ENCODE assay signal across 28 cellular contexts in genomic region chr17:60646701-60647100, GRCh38.
"Had no signal": no experiment of that assay in that cellular context is flagged by ENCODE, and none has a peak within 500 bp of the region (broad histone marks: within the 10 kb centered on the region; RNA-seq: fewer than 3 reads in every experiment).

No MANE protein-coding gene starts in this region.

- H3K9ac ChIP-seq: parathyroid adenoma had no signal

- H3K27me3 ChIP-seq: adrenal gland, body of pancreas, cardiac muscle cell, gastroesophageal sphincter, stomach, suprapubic skin, transverse colon had no signal

- DNase-seq: activated CD4-positive, alpha-beta memory T cell treated with anti-CD3 and anti-CD28 coated beads, Interleukin-2, amount 10 ng/mL, durations not matched to agents 7 days and 5 days; activated CD4-positive, alpha-beta T cell treated with anti-CD3 and anti-CD28 coated beads, Interleukin-2, amount 10 ng/mL, durations not matched to agents 24 days and 14 days; activated naive CD4-positive, alpha-beta T cell; activated naive CD8-positive, alpha-beta T cell treated with anti-CD3 and anti-CD28 coated beads for 36 hours; activated T-cell treated with anti-CD3 and anti-CD28 coated beads, Interleukin-2, amount 50 U/mL, for 48 hours; adrenal gland; aorta; body of pancreas; effector memory CD8-positive, alpha-beta T cell; erythroblast; head of caudate nucleus; left cardiac atrium; left ventricle myocardium superior; occipital lobe; right cardiac atrium; stimulated activated CD4-positive, alpha-beta T cell treated with anti-CD3 and anti-CD28 coated beads, Interleukin-15, amount 100 ng/mL, for 24 hours; stimulated activated CD4-positive, alpha-beta T cell treated with anti-CD3 and anti-CD28 coated beads, Interleukin-2, amount 100 ng/mL, for 24 hours; stimulated activated naive B cell treated with anti-CD40 and anti-IgM and Interleukin-4, amounts not matched to agents 10 μg/mL and 1 μg/mL and 100 μg/mL, for 72 hours; stomach; T1000; transverse colon; WERI-Rb-1 had no signal

- H3K4me1 ChIP-seq: body of pancreas, parathyroid adenoma had no signal

- H3K27ac ChIP-seq: body of pancreas, coronary artery, gastroesophageal sphincter, parathyroid adenoma, stomach, suprapubic skin, transverse colon, WERI-Rb-1 had no signal

- H2AFZ ChIP-seq: parathyroid adenoma had no signal

- H3K9me3 ChIP-seq: adrenal gland, body of pancreas, gastroesophageal sphincter, stomach, suprapubic skin, transverse colon had no signal

- ATAC-seq: activated CD4-positive, CD25-positive, alpha-beta regulatory T cell treated with anti-CD3 and anti-CD28 coated beads, Interleukin-2, amount 50 U/mL, for 24 hours; body of pancreas; effector memory CD8-positive, alpha-beta T cell; gastroesophageal sphincter; left cardiac atrium; left ventricle myocardium superior; right cardiac atrium; stimulated activated naive B cell treated with anti-CD40 and anti-IgM and Interleukin-4, amounts not matched to agents 10 μg/mL and 1 μg/mL and 100 μg/mL, for 72 hours had no signal

- H3K4me3 ChIP-seq: adrenal gland, body of pancreas, cardiac muscle cell, coronary artery, gastroesophageal sphincter, stomach, suprapubic skin, transverse colon had no signal
